12 cellular contexts compared by ENCODE assay signal in the genomic region with DNA sequence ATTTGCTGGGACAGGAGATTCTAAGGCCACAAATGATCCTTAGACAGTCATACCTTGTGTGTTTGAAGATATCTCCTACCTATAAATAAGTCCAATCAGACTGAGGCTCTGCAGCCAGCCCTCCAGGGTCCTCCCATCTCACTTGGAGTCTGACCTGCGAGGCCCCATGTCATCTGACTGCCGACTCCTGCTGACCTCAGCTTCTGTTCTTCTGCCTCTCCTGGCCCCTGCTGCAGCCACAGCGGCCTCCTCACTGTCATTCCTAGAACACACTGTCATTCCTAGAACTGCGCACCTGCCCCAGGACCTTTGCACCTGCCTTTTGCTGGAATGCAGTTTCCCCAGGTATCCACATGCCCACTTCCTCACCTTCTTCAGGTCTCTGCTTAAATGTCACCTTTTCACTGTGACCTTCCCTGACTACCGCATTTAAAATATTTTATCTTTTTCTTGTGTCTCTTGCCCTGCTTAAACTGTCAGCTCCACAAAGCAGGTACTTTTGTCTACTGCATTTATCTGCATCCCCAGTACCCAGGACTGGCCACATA.
"Had no signal": no experiment of that assay in that cellular context is flagged by ENCODE, and none has a peak within 500 bp of the region (broad histone marks: within the 10 kb centered on the region; RNA-seq: fewer than 3 reads in every experiment).

No MANE protein-coding gene starts in this region.

- H3K36me3 Mint-ChIP-seq: activated naive CD8-positive, alpha-beta T cell treated with anti-CD3 and anti-CD28 coated beads for 36 hours had no signal

- H3K4me1 ChIP-seq: vagina had no signal

- H3K27me3 Mint-ChIP-seq: activated naive CD8-positive, alpha-beta T cell treated with anti-CD3 and anti-CD28 coated beads for 36 hours had no signal

- H3K4me3 ChIP-seq: esophagus squamous epithelium, right atrium auricular region, smooth muscle cell, vagina had no signal

- H3K27ac ChIP-seq: brain microvascular endothelial cell, esophagus squamous epithelium, right atrium auricular region, vagina had no signal

- H3K27ac Mint-ChIP-seq: activated naive CD8-positive, alpha-beta T cell treated with anti-CD3 and anti-CD28 coated beads for 36 hours had no signal

- H3K27me3 ChIP-seq: brain microvascular endothelial cell, esophagus squamous epithelium, right atrium auricular region, vagina had no signal

- H3K4me3 Mint-ChIP-seq: activated naive CD8-positive, alpha-beta T cell treated with anti-CD3 and anti-CD28 coated beads for 36 hours; nephron had no signal

- H3K36me3 ChIP-seq: brain microvascular endothelial cell, esophagus squamous epithelium, right atrium auricular region, vagina had no signal

- H3K9me3 Mint-ChIP-seq: activated naive CD8-positive, alpha-beta T cell treated with anti-CD3 and anti-CD28 coated beads for 36 hours; nephron had no signal

- H3K4me2 ChIP-seq: smooth muscle cell had no signal

- DNase-seq: activated CD4-positive, alpha-beta T cell treated with anti-CD3 and anti-CD28 coated beads, Interleukin-2, amount 50 U/mL, for 48 hours; activated CD4-positive, CD25-positive, alpha-beta regulatory T cell treated with anti-CD3 and anti-CD28 coated beads, Interleukin-2, amount 50 U/mL, for 72 hours; activated gamma-delta T cell; activated naive CD8-positive, alpha-beta T cell treated with anti-CD3 and anti-CD28 coated beads for 36 hours; activated T-cell treated with anti-CD3 and anti-CD28 coated beads, Interleukin-2, amount 50 U/mL, for 48 hours; cerebellar nuclear complex; esophagus squamous epithelium had no signal

- H3K9me3 ChIP-seq: esophagus squamous epithelium, right atrium auricular region, vagina had no signal
